Comparison of ENCODE assay signal across 22 cellular contexts in the genomic region with DNA sequence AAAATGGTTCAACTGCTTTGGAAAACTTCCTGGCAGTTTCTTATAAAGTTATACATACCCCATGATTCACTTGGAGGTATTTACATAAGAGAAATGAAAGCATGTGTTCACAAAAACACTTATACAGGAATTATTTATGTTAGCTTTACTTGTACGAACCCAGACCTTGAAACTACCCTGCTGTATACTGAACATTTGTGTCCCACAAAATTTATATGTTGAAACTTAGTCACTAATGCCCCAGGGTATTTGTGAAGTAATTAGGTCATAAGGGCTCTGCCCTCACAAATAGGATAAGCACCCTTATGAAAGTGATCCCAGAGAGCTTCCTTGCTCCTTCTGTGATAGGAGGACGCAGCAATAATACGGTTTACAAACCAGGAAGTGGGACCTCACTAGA. TPM values are rescaled to one million over a fixed set of nuclear protein-coding genes. Genes with fewer than 3 reads are reported as not detected.
DNase-seq lines count a peak whose midpoint lies in the region; ATAC-seq and TF ChIP-seq lines count a peak whose summit lies in the region.
"Had no signal": no experiment of that assay in that cellular context is flagged by ENCODE, and none has a peak within 500 bp of the region (broad histone marks: within the 10 kb centered on the region; RNA-seq: fewer than 3 reads in every experiment).

No MANE protein-coding gene starts in this region.

- peaks cover 10% of the 10 kb centered on the region for H3K36me3 ChIP-seq in osteoblast (ENCODE audit: insufficient read depth, low read length)
- peaks cover 30% of the 10 kb centered on the region for H3K36me3 ChIP-seq in OCI-LY7 (ENCODE audit: insufficient read depth, low read length)

- CTCF ChIA-PET in OCI-LY7 (lab: Charles Lee; ENCODE audit: unreplicated experiment) = no interaction called here

- H2AFZ ChIP-seq in osteoblast (ENCODE audit: low read length) (no peak overlapping the region), OCI-LY7 (ENCODE audit: low read length) (no peak overlapping the region)

- H3K9me3 ChIP-seq in osteoblast (ENCODE audit: low read depth, low read length) = no peaks in the 10 kb centered on the region
- no peaks in the 10 kb centered on the region for H3K9me3 ChIP-seq in OCI-LY7 (ENCODE audit: low read length)
- H3K9me3 ChIP-seq: tibial artery had no signal

- in situ Hi-C loops in GM13976 (cut with MboI; ENCODE audit: low sequenced_read_pairs, unreplicated experiment) = no loop called here

- no peaks in the 10 kb centered on the region for H3K27me3 ChIP-seq in osteoblast (ENCODE audit: insufficient read depth, low read length)
- H3K27me3 ChIP-seq: tibial artery had no signal

- no peak overlapping the region for H3K4me3 ChIP-seq in epithelial cell of esophagus (ENCODE audit: low read length)
- no peak overlapping the region for H3K4me3 ChIP-seq in osteoblast (ENCODE audit: insufficient read depth, low read length)
- no peak overlapping the region for H3K4me3 ChIP-seq in OCI-LY7 (ENCODE audit: low read depth, low read length, poor library complexity, severe bottlenecking)
- H3K4me3 ChIP-seq: tibial artery had no signal

- BruUV-seq in OCI-LY7 (replicated peaks; lab: Mats Ljungman, UMichigan) = no TSS peak

- ATAC-seq in HG02970 (IDR thresholded peaks at IDR 0.05; ENCODE audit: low FRiP score, unreplicated experiment) = no peak

- DNase-seq in H4 (ENCODE audit: low spot score) = peak; percentile 58
- peak; percentile 15 for DNase-seq in NCI-H82 treated with DMSO at 0.1 percent for 48 hours (lab: John Stamatoyannopoulos, UW; ENCODE audit: unreplicated experiment)
- peak; percentile 66 for DNase-seq in epithelial cell of esophagus (ENCODE audit: low read depth)
- peak; percentile 38 for DNase-seq in osteoblast (ENCODE audit: insufficient read length, low spot score, missing footprints)
- DNase-seq in GM13976 (ENCODE audit: low spot score) = no peak
- DNase-seq in OCI-LY7 (ENCODE audit: low spot score) = no peak
- DNase-seq in NCI-H1694 treated with DMSO at 0.1 percent for 48 hours (lab: John Stamatoyannopoulos, UW) = no peak
- DNase-seq: activated B cell treated with CpG ODN at 0.5 μM for 24 hours; activated T-cell treated with anti-CD3 and anti-CD28 coated beads, Interleukin-2, amount 50 U/mL, for 1 hour; CD4-positive, alpha-beta memory T cell; DMS 273 treated with DMSO at 0.1 percent for 48 hours; NCI-H1048; NCI-H2081; NCI-H510A treated with DMSO at 0.1 percent for 48 hours; retina; stimulated activated CD4-positive, alpha-beta T cell treated with anti-CD3 and anti-CD28 coated beads, Interleukin-4, amount 100 ng/mL, for 4 hours; T1000; tibial artery had no signal

- H3K27ac ChIP-seq in osteoblast (ENCODE audit: low read depth, low read length) = no peak overlapping the region
- H3K27ac ChIP-seq in OCI-LY7 (ENCODE audit: low read depth, low read length, poor library complexity, severe bottlenecking) = no peak overlapping the region
- H3K27ac ChIP-seq: KMS-11, tibial artery had no signal

- H3K4me2 ChIP-seq in osteoblast (ENCODE audit: insufficient read depth, low read length) (no peak overlapping the region), OCI-LY7 (ENCODE audit: low read length) (no peak overlapping the region)
- H3K4me2 ChIP-seq: KMS-11 had no signal

- TF ChIP-seq CTCF in epithelial cell of esophagus (IDR thresholded peaks at IDR 0.05; ENCODE audit: insufficient read depth, low read depth, low read length, missing control alignments) = no peak
- no peak for TF ChIP-seq CTCF in osteoblast (IDR thresholded peaks at IDR 0.05; ENCODE audit: extremely low read depth, low read depth, low read length)
- TF ChIP-seq CTCF in GM13976 (IDR thresholded peaks at IDR 0.05; ENCODE audit: borderline replicate concordance, control extremely low read depth, extremely low read depth, insufficient read depth, missing control alignments) = no peak
- TF ChIP-seq CTCF in OCI-LY7 (conservative IDR thresholded peaks at IDR 0.05; ENCODE audit: low read length) = no peak

- intact Hi-C loops in OCI-LY7 (cut with micrococcal nuclease; ENCODE audit: unreplicated experiment) = no loop called here

- H3K79me2 ChIP-seq in osteoblast (ENCODE audit: insufficient read depth, low read length) (peaks cover 30% of the 10 kb centered on the region), OCI-LY7 (ENCODE audit: insufficient read depth, low read depth, low read length) (no peaks in the 10 kb centered on the region)

- H3K9me2 ChIP-seq in OCI-LY7 (ENCODE audit: insufficient read depth, low read length) = no peaks in the 10 kb centered on the region

- POLR2A ChIA-PET in OCI-LY7 (lab: Charles Lee) = interaction anchor here (0.6 kb wide), 1 partner anchor 36 kb away, joined by 6 read pairs; no protein-coding TSS in a partner anchor

- no peaks in the 10 kb centered on the region for H4K20me1 ChIP-seq in osteoblast (ENCODE audit: insufficient read depth, low read length)
- no peaks in the 10 kb centered on the region for H4K20me1 ChIP-seq in OCI-LY7 (ENCODE audit: insufficient read depth, low read length)

- H3K4me1 ChIP-seq in osteoblast (ENCODE audit: insufficient read depth, low read length) = no peaks in the 10 kb centered on the region
- H3K4me1 ChIP-seq in OCI-LY7 (ENCODE audit: insufficient read depth, low read length, poor library complexity, severe bottlenecking) = no peaks in the 10 kb centered on the region
- H3K4me1 ChIP-seq: tibial artery had no signal

RNA-seq across cellular contexts. Expression of a gene that starts 42.7 kb away (rescaled TPM):
- 0.99 and 2.3 TPM in 2 replicates for total RNA-seq in H4 (2014; rRNA removed; shearing (Covaris generic))
- total RNA-seq in osteoblast (2.1 and 2.2 TPM in 2 replicates), OCI-LY7 (2022) (not detected in 2 replicates)
- total RNA-seq in OCI-LY7 (2014; rRNA removed; shearing (Covaris generic)) = not detected in 2 replicates
- total RNA-seq: activated B cell treated with CpG ODN at 0.5 μM for 24 hours, epithelial cell of proximal tubule, HT1080 had no signal

Comparison
In these comparisons a context has a peak if more than half of its experiments do, and no peak if none do; other contexts are left out.
1. DNase-seq: peak in H4 (single experiment), NCI-H82 treated with DMSO at 0.1 percent for 48 hours (single experiment), epithelial cell of esophagus (single experiment) and osteoblast (single experiment); none in GM13976 (single experiment), OCI-LY7 (single experiment) and NCI-H1694 treated with DMSO at 0.1 percent for 48 hours (single experiment).